ENCODE assay signal across 8 cellular contexts in the genomic region with DNA sequence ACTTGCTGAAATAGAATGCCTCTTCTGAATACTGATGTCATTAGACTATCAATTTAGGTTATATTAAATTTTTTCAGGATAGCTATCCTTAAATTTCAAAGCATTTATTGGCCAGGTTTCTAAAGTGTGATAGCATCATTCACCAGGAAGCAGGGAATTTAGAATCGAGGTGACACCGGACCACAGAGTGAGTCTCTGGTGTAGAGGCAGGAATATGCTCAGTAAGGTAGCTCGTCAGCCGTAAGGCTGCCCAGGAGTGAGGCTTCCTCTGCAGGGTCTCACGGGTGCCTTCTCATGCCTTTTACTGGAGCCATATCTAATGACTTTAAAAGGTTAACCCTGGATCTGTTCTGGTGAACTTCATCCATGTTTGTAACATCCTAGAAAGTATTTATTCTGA.
DNase-seq lines count a peak whose midpoint lies in the region; ATAC-seq and TF ChIP-seq lines count a peak whose summit lies in the region.

No MANE protein-coding gene starts in this region.

- peaks cover 85% of the 10 kb centered on the region for H3K4me1 ChIP-seq in SJSA1 (replicated peaks)
- no peaks in the 10 kb centered on the region for H3K4me1 ChIP-seq in endocrine pancreas (ENCODE audit: control insufficient read depth, insufficient read depth, low read length)
- peaks cover 92 to 99% of the 10 kb centered on the region in 2 donors for H3K4me1 ChIP-seq in gastrocnemius medialis

- TF ChIP-seq CTCF in gastrocnemius medialis (IDR thresholded peaks at IDR 0.05 in 4 of 5, conservative IDR thresholded peaks at IDR 0.05 in 1 of 5) = no peak

- H3K36me3 ChIP-seq in SJSA1 (peaks cover 75% of the 10 kb centered on the region), endocrine pancreas (ENCODE audit: control insufficient read depth, insufficient read depth, low read length) (no peaks in the 10 kb centered on the region), gastrocnemius medialis (peaks cover 0 to 3% of the 10 kb centered on the region in 2 donors)

- ATAC-seq in gastrocnemius medialis (no peak), GM21723 (IDR thresholded peaks at IDR 0.05; ENCODE audit: unreplicated experiment) (no peak), HG03469 (IDR thresholded peaks at IDR 0.05; ENCODE audit: unreplicated experiment) (no peak)

- H3K4me3 ChIP-seq in SJSA1 = no peak overlapping the region
- no peak overlapping the region for H3K4me3 ChIP-seq in endocrine pancreas (ENCODE audit: control insufficient read depth, insufficient read depth, low read length)
- H3K4me3 ChIP-seq in gastrocnemius medialis = peak overlapping the region in 2 of 4 donors; percentile 1 to 13

- peak; percentile 68 for DNase-seq in Daoy (ENCODE audit: low read depth)
- no peak for DNase-seq in SJSA1 (ENCODE audit: low read depth in 1 of 2, low spot score in 2 of 2)
- DNase-seq in gastrocnemius medialis = no peak
- DNase-seq in DMS 273 treated with DMSO at 0.1 percent for 48 hours (lab: John Stamatoyannopoulos, UW) = no peak
- no peak for DNase-seq in CD1c-positive myeloid dendritic cell (ENCODE audit: extremely low spot score)

- H3K9me3 ChIP-seq in SJSA1 (replicated peaks) (no peaks in the 10 kb centered on the region), endocrine pancreas (ENCODE audit: control insufficient read depth, low read length) (no peaks in the 10 kb centered on the region), gastrocnemius medialis (no peaks in the 10 kb centered on the region)

- H3K9ac ChIP-seq in endocrine pancreas (ENCODE audit: control insufficient read depth, insufficient read depth, low read length) = peak overlapping the region; percentile 39

- TF ChIP-seq POLR2A in gastrocnemius medialis (IDR thresholded peaks at IDR 0.05) = no peak

- in situ Hi-C loops in gastrocnemius medialis (cut with MboI; ENCODE audit: low sequenced_read_pairs in 4 of 4) = no loop called here

- H3K27ac ChIP-seq in SJSA1 = peak overlapping the region; percentile 97
- H3K27ac ChIP-seq in gastrocnemius medialis = peak overlapping the region; percentile 91 to 97 (median 94)

- H3K27me3 ChIP-seq in SJSA1 (replicated peaks) (no peaks in the 10 kb centered on the region), endocrine pancreas (ENCODE audit: control insufficient read depth, insufficient read depth, low read length) (no peaks in the 10 kb centered on the region), gastrocnemius medialis (no peaks in the 10 kb centered on the region)

- intact Hi-C loops in gastrocnemius medialis (cut with DNase I; ENCODE audit: low total_unique reads) = no loop called here
